Comparison of ENCODE assay signal across 11 cellular contexts in genomic region chr12:62468935-62469334, GRCh38. TPM values are rescaled to one million over a fixed set of nuclear protein-coding genes. Genes with fewer than 3 reads are reported as not detected.
DNase-seq lines count a peak whose midpoint lies in the region; ATAC-seq, FAIRE-seq and TF ChIP-seq lines count a peak whose summit lies in the region.
"Had no signal": no experiment of that assay in that cellular context is flagged by ENCODE, and none has a peak within 500 bp of the region (broad histone marks: within the 10 kb centered on the region; RNA-seq: fewer than 3 reads in every experiment).

No MANE protein-coding gene starts in this region.

- H3K9me3 Mint-ChIP-seq in activated CD8-positive, alpha-beta T cell treated with anti-CD3 and anti-CD28 coated beads for 36 hours: no peaks in the 10 kb centered on the region
- H3K9me3 Mint-ChIP-seq in type B pancreatic cell: peaks cover under 1% of the 10 kb centered on the region

- peaks cover 5% of the 10 kb centered on the region for H3K36me3 Mint-ChIP-seq in activated CD8-positive, alpha-beta T cell treated with anti-CD3 and anti-CD28 coated beads for 36 hours (ENCODE audit: low read depth)
- no peaks in the 10 kb centered on the region for H3K36me3 Mint-ChIP-seq in type B pancreatic cell

- peak overlapping the region; percentile 37 for H3K4me3 Mint-ChIP-seq in activated CD8-positive, alpha-beta T cell treated with anti-CD3 and anti-CD28 coated beads for 36 hours
- H3K4me3 Mint-ChIP-seq in type B pancreatic cell: peak overlapping the region; percentile 56

- intact Hi-C loops in HepG2 (cut with micrococcal nuclease; ENCODE audit: unreplicated experiment): loop anchor here (5.0 kb wide), 1 partner anchor 207 kb away; the partner anchor contains the start of gene USP15
- intact Hi-C loops in right lobe of liver (cut with DNase I): no loop called here
- intact Hi-C loops in activated CD8-positive, alpha-beta T cell treated with anti-CD3 and anti-CD28 coated beads for 36 hours (cut with micrococcal nuclease): no loop called here

- no peak overlapping the region for H3K27ac ChIP-seq in HepG2 (ENCODE audit: extremely low read length, insufficient read depth, low read length)
- no peak overlapping the region for H3K27ac ChIP-seq in right lobe of liver
- no peak overlapping the region for H3K27ac ChIP-seq in iPS-20b (ENCODE audit: low read length)

- in situ Hi-C loops in HepG2 (cut with HindIII; ENCODE audit: extremely low pct_ligation_motif_present, low pct_unique_long_range_greater_than_20kb): no loop called here

- peak overlapping the region; percentile 81 for H3K4me2 ChIP-seq in HepG2 (ENCODE audit: low read depth, low read length)

- FAIRE-seq in HepG2 (lab: Jason Lieb, UNC): no peak
- FAIRE-seq: HTR-8/SVneo had no signal

- CTCF ChIA-PET in HepG2 (lab: Yijun Ruan, JAX; ENCODE audit: low intra/inter-chr PET ratio, low total read pairs): no interaction called here
- CTCF ChIA-PET in activated CD8-positive, alpha-beta T cell treated with anti-CD3 and anti-CD28 coated beads for 36 hours (lab: Charles Lee): interaction anchor here (0.8 to 1.1 kb wide), 2 partner anchors 20 to 56 kb away, joined by 3 to 4 read pairs; no protein-coding TSS in a partner anchor

- DNase-seq in HepG2 (ENCODE audit: low spot score) (no peak), right lobe of liver (no peak), type B pancreatic cell (ENCODE audit: extremely low spot score, unreplicated experiment) (no peak), NCI-H128 (lab: John Stamatoyannopoulos, UW; ENCODE audit: unreplicated experiment) (no peak), HT-29 (ENCODE audit: low spot score) (no peak), SHP77 (lab: John Stamatoyannopoulos, UW) (no peak)
- DNase-seq in activated CD8-positive, alpha-beta T cell treated with anti-CD3 and anti-CD28 coated beads for 36 hours: no peak
- DNase-seq: H9, left colon had no signal

- H3K36me3 ChIP-seq in HepG2 (replicated peaks in 1 of 2; ENCODE audit: control insufficient read depth in 1 of 2, insufficient read depth in 2 of 2, low read length in 2 of 2) (peaks cover 0 to 10% of the 10 kb centered on the region in 2 experiments; a peak in 1 of 5 replicates), right lobe of liver (no peaks in the 10 kb centered on the region), iPS-20b (ENCODE audit: insufficient read depth, low read depth, low read length) (no peaks in the 10 kb centered on the region)

- POLR2A ChIA-PET in HepG2 (lab: Yijun Ruan, JAX): no interaction called here
- POLR2A ChIA-PET in activated CD8-positive, alpha-beta T cell treated with anti-CD3 and anti-CD28 coated beads for 36 hours (lab: Charles Lee): no interaction called here

- TF ChIP-seq POLR2A in HepG2 (IDR thresholded peaks at IDR 0.05; ENCODE audit: insufficient read depth in 1 of 2, low read depth in 2 of 2, low read length in 2 of 2): no peak
- no peak for TF ChIP-seq POLR2A in right lobe of liver (IDR thresholded peaks at IDR 0.05)

- H3K4me1 ChIP-seq in HepG2 (ENCODE audit: insufficient read depth, low read length): peaks cover 19% of the 10 kb centered on the region
- H3K4me1 ChIP-seq in right lobe of liver: peaks cover 0 to 33% (median 5%) of the 10 kb centered on the region in 4 donors
- peaks cover 3% of the 10 kb centered on the region; the same call in 1 of the 2 replicates for H3K4me1 ChIP-seq in iPS-20b (ENCODE audit: insufficient read depth, low read length)

- peak overlapping the region; percentile 23; the same call in 1 of the 2 replicates for H3K9ac ChIP-seq in HepG2 (ENCODE audit: insufficient read depth, low read depth, low read length)
- H3K9ac ChIP-seq in iPS-20b (ENCODE audit: low read depth, low read length): no peak overlapping the region

- H3K27ac Mint-ChIP-seq in activated CD8-positive, alpha-beta T cell treated with anti-CD3 and anti-CD28 coated beads for 36 hours: no peak overlapping the region
- no peak overlapping the region for H3K27ac Mint-ChIP-seq in type B pancreatic cell
- H3K27ac Mint-ChIP-seq: H9 had no signal

- peak overlapping the region; percentile 15 to 98 (median 81); a peak in 5 of 6 replicates for H3K4me3 ChIP-seq in HepG2 (replicated peaks in 1 of 3; ENCODE audit: insufficient read depth in 1 of 3, low read depth in 2 of 3, low read length in 3 of 3)
- no peak overlapping the region for H3K4me3 ChIP-seq in right lobe of liver
- H3K4me3 ChIP-seq in iPS-20b (ENCODE audit: low read length): peak overlapping the region; percentile 15; the same call in 1 of the 2 replicates

- no peaks in the 10 kb centered on the region for H3K27me3 Mint-ChIP-seq in activated CD8-positive, alpha-beta T cell treated with anti-CD3 and anti-CD28 coated beads for 36 hours
- H3K27me3 Mint-ChIP-seq in type B pancreatic cell: no peaks in the 10 kb centered on the region

- H4K20me1 ChIP-seq in HepG2 (ENCODE audit: insufficient read depth, low read length): peaks cover 4% of the 10 kb centered on the region; the same call in 1 of the 2 replicates

- 83% methylated on average over 8 of the region's 8 CpGs for WGBS in HepG2 (ENCODE audit: low lambda C conversion rate)
- 87% methylated on average over 5 of the region's 8 CpGs for WGBS in right lobe of liver (ENCODE audit: insufficient coverage, low coverage, low lambda C conversion rate, missing lambda C conversion rate)

- H2AFZ ChIP-seq in HepG2 (ENCODE audit: low read length): no peak overlapping the region

- ATAC-seq in HepG2 (no peak), right lobe of liver (no peak)
- ATAC-seq in activated CD8-positive, alpha-beta T cell treated with anti-CD3 and anti-CD28 coated beads for 36 hours: no peak
- ATAC-seq: left colon had no signal

- no peak for TF ChIP-seq RAD21 in HepG2 (CRISPR knock-in tag; IDR thresholded peaks at IDR 0.05)

- peaks cover 32% of the 10 kb centered on the region for H3K4me1 Mint-ChIP-seq in activated CD8-positive, alpha-beta T cell treated with anti-CD3 and anti-CD28 coated beads for 36 hours (ENCODE audit: low read depth)
- peaks cover 6% of the 10 kb centered on the region for H3K4me1 Mint-ChIP-seq in type B pancreatic cell (ENCODE audit: unreplicated experiment)

- H3K27me3 ChIP-seq in HepG2 (ENCODE audit: control insufficient read depth in 1 of 2, insufficient read depth in 2 of 2, low read length in 2 of 2) (no peaks in the 10 kb centered on the region; a peak in 1 of 5 replicates), right lobe of liver (no peaks in the 10 kb centered on the region), iPS-20b (ENCODE audit: insufficient read depth, low read length) (no peaks in the 10 kb centered on the region)

- H3K9me3 ChIP-seq in HepG2 (ENCODE audit: low read length) (no peaks in the 10 kb centered on the region; the same call in 1 of the 2 replicates), right lobe of liver (no peaks in the 10 kb centered on the region), iPS-20b (ENCODE audit: insufficient read depth, low read depth, low read length) (peaks cover under 1% of the 10 kb centered on the region; the same call in 1 of the 2 replicates)

- H3K79me2 ChIP-seq in HepG2 (ENCODE audit: insufficient read depth, low read length): peaks cover 57% of the 10 kb centered on the region

- TF ChIP-seq EP300 in HepG2 (IDR thresholded peaks at IDR 0.05; ENCODE audit: low read depth in 2 of 2, low read length in 2 of 2): no peak
- TF ChIP-seq EP300 in HepG2 (CRISPR knock-in tag; IDR thresholded peaks at IDR 0.05; ENCODE audit: borderline replicate concordance): no peak

- TF ChIP-seq CTCF in HepG2 (CRISPR knock-in tag; IDR thresholded peaks at IDR 0.05) (no peak), right lobe of liver (IDR thresholded peaks at IDR 0.05) (no peak), type B pancreatic cell (conservative IDR thresholded peaks at IDR 0.05) (no peak)
- TF ChIP-seq CTCF in activated CD8-positive, alpha-beta T cell treated with anti-CD3 and anti-CD28 coated beads for 36 hours (IDR thresholded peaks at IDR 0.05): no peak

- BruUV-seq in HepG2 (replicated peaks; lab: Mats Ljungman, UMichigan): no TSS peak

TF ChIP-seq in HepG2, 621 proteins besides CTCF, POLR2A, EP300 and RAD21:
- TF ChIP-seq ZBTB38 (CRISPR knock-in tag; IDR thresholded peaks at IDR 0.05) (peak; percentile 75; the same call in 1 of the 2 replicates), MED8 (CRISPR knock-in tag; IDR thresholded peaks at IDR 0.05; ENCODE audit: insufficient replicate concordance) (no peak)

RNA-seq across cellular contexts. Expression of gene MON2, which starts 2.3 kb away (rescaled TPM):
- 24.8 and 34.0 TPM in 2 replicates for total RNA-seq in HepG2 (2016; rRNA removed; fragmentation: Illumina TruSeq; extraction: Trizol)
- 3.0 and 4.5 TPM in 2 replicates for total RNA-seq in HepG2 (2016; cell fraction: cytosol; rRNA removed; fragmentation: Illumina TruSeq; extraction: Trizol; ENCODE audit: low read depth)
- total RNA-seq in HepG2 (2016; cell fraction: insoluble cytoplasmic fraction; rRNA removed; fragmentation: Illumina TruSeq; extraction: Trizol): 24.5 and 34.0 TPM in 2 replicates
- total RNA-seq in HepG2 (2016; cell fraction: membrane; rRNA removed; fragmentation: Illumina TruSeq; extraction: Trizol): 5.0 and 5.5 TPM in 2 replicates
- 54.8 and 57.7 TPM in 2 replicates for total RNA-seq in HepG2 (2016; cell fraction: nucleus; rRNA removed; fragmentation: Illumina TruSeq; extraction: Trizol)
- 8.7 and 10.5 TPM in 2 replicates for polyA plus RNA-seq in HepG2 (2011; rRNA removed)
- 2.0 and 4.2 TPM in 2 replicates for polyA plus RNA-seq in HepG2 (2011; cell fraction: cytosol; rRNA removed)
- 18.1 and 25.5 TPM in 2 replicates for polyA plus RNA-seq in HepG2 (2011; cell fraction: nucleus; rRNA removed)
- 11.7 and 15.4 TPM in 2 replicates for polyA plus RNA-seq in HepG2 (2012)
- 0.35 and 0.85 TPM in 2 replicates for polyA plus RNA-seq in HepG2 (2016; cell fraction: cytosol; fragmentation: Illumina TruSeq; extraction: Trizol; ENCODE audit: low read depth)
- 18.1 and 20.8 TPM in 2 replicates for polyA plus RNA-seq in HepG2 (2016; cell fraction: insoluble cytoplasmic fraction; fragmentation: Illumina TruSeq; extraction: Trizol; ENCODE audit: low read depth)
- polyA plus RNA-seq in HepG2 (2016; cell fraction: membrane; fragmentation: Illumina TruSeq; extraction: Trizol; ENCODE audit: low read depth): 0.91 and 1.5 TPM in 2 replicates
- polyA plus RNA-seq in HepG2 (2016; cell fraction: nucleus; fragmentation: Illumina TruSeq; extraction: Trizol; ENCODE audit: insufficient read depth, low read depth): 61.9 and 62.6 TPM in 2 replicates
- polyA minus RNA-seq in HepG2 (2011; rRNA and poly(A)+ RNA removed; ENCODE audit: low replicate concordance): 13.6 and 14.8 TPM in 2 replicates
- 9.7 and 12.8 TPM in 2 replicates for polyA minus RNA-seq in HepG2 (2011; cell fraction: cytosol; rRNA and poly(A)+ RNA removed)
- 98.0 and 102 TPM in 2 replicates for polyA minus RNA-seq in HepG2 (2011; cell fraction: nucleus; rRNA and poly(A)+ RNA removed)
- 10 to 100 TPM; 26.6 to 37.4 (median 30.5) TPM for total RNA-seq in right lobe of liver
- total RNA-seq in activated CD8-positive, alpha-beta T cell treated with anti-CD3 and anti-CD28 coated beads for 36 hours: 10 to 100 TPM; 25.5 to 29.0 TPM
- 44.2 and 47.4 TPM in 2 replicates for total RNA-seq in type B pancreatic cell (ENCODE audit: low replicate concordance)
- 6.6 and 8.5 TPM in 2 replicates for total RNA-seq in HT-29 (2014; rRNA removed; shearing (Covaris generic))

Comparison
In these comparisons a context has a peak if more than half of its experiments do, and no peak if none do; other contexts are left out.
1. H3K4me3 ChIP-seq: peak in HepG2 (3 of 3) and iPS-20b (single experiment); none in right lobe of liver (0 of 3).